ENCODE assay signal across 8 cellular contexts in genomic region chr19:50376166-50377050, GRCh38. TPM values are rescaled to one million over a fixed set of nuclear protein-coding genes. Genes with fewer than 3 reads are reported as not detected.
A peak's percentile ranks its signal among the peaks of the same experiment; 100 is the strongest.
DNase-seq lines count a peak whose midpoint lies in the region; ATAC-seq and TF ChIP-seq lines count a peak whose summit lies in the region.

Gene NR1H2 (plus strand): TSS chr19:50376457. CDS start chr19:50377606, 1,149 bp downstream.

- no peak for TF ChIP-seq CTCF in BE2C (IDR thresholded peaks at IDR 0.05; ENCODE audit: low read depth, low read length)

- H3K4me1 ChIP-seq in BE2C, result no peaks in the 10 kb centered on the region

- H3K9me3 ChIP-seq in BE2C, result no peaks in the 10 kb centered on the region

- H3K4me3 ChIP-seq in BE2C (ENCODE audit: low read depth, low read length), result peak within 1 kb of the TSS; percentile 88

- H3K4me3 Mint-ChIP-seq in dendritic cell treated with granulocyte-macrophage colony-stimulating factor and Interleukin-4, amounts not matched to agents 40 ng/mL and 50 ng/mL, for 4 days, result peak within 1 kb of the TSS; percentile 97

- H3K27me3 ChIP-seq in BE2C, result no peaks in the 10 kb centered on the region

- H3K4me1 Mint-ChIP-seq in dendritic cell treated with granulocyte-macrophage colony-stimulating factor and Interleukin-4, amounts not matched to agents 40 ng/mL and 50 ng/mL, for 4 days (ENCODE audit: low read depth), result peaks cover 61% of the 10 kb centered on the region

- ATAC-seq in GM19324 (IDR thresholded peaks at IDR 0.05; ENCODE audit: low FRiP score, unreplicated experiment), result peak; percentile 85
- peak; percentile 78 for ATAC-seq in HG03520 (IDR thresholded peaks at IDR 0.05; ENCODE audit: unreplicated experiment)
- ATAC-seq in left lobe of liver, result peak; percentile 93

- H3K36me3 ChIP-seq in BE2C, result peaks cover 27% of the 10 kb centered on the region

- H3K27me3 Mint-ChIP-seq in dendritic cell treated with granulocyte-macrophage colony-stimulating factor and Interleukin-4, amounts not matched to agents 40 ng/mL and 50 ng/mL, for 4 days, result no peaks in the 10 kb centered on the region

- DNase-seq in BE2C (peak; percentile 96), NCI-H748 (lab: John Stamatoyannopoulos, UW; ENCODE audit: unreplicated experiment) (peak; percentile 99), left lobe of liver (ENCODE audit: low spot score) (peak; percentile 96)
- peak; percentile 93 for DNase-seq in activated CD4-positive, alpha-beta T cell treated with anti-CD3 and anti-CD28 coated beads, Interleukin-2, amount 50 U/mL, for 1 hour
- peak; percentile 91 for DNase-seq in stimulated activated CD4-positive, alpha-beta T cell treated with anti-CD3 and anti-CD28 coated beads, Interleukin-2, amount 100 ng/mL, for 4 hours (ENCODE audit: low read depth)

- H3K36me3 Mint-ChIP-seq in dendritic cell treated with granulocyte-macrophage colony-stimulating factor and Interleukin-4, amounts not matched to agents 40 ng/mL and 50 ng/mL, for 4 days (ENCODE audit: low read depth), result peaks cover 55% of the 10 kb centered on the region

- peak within 1 kb of the TSS; percentile 100 for H3K27ac Mint-ChIP-seq in dendritic cell treated with granulocyte-macrophage colony-stimulating factor and Interleukin-4, amounts not matched to agents 40 ng/mL and 50 ng/mL, for 4 days

- no peaks in the 10 kb centered on the region for H3K9me3 Mint-ChIP-seq in dendritic cell treated with granulocyte-macrophage colony-stimulating factor and Interleukin-4, amounts not matched to agents 40 ng/mL and 50 ng/mL, for 4 days

- intact Hi-C loops in dendritic cell treated with granulocyte-macrophage colony-stimulating factor and Interleukin-4, amounts not matched to agents 40 ng/mL and 50 ng/mL, for 4 days (cut with micrococcal nuclease), result loop anchor here (1.0 kb wide), 1 partner anchor 8 kb away; the partner anchor contains the start of gene POLD1

RNA-seq across cellular contexts. Expression of gene NR1H2, which starts in this region (rescaled TPM):
- 65.7 TPM for polyA plus RNA-seq in BE2C (2012; ENCODE audit: insufficient read depth, insufficient read length, low read depth)
- total RNA-seq in left lobe of liver, result 32.2 TPM

Comparison
In these comparisons a context has a peak if more than half of its experiments do, and no peak if none do; other contexts are left out.
1. Peak in every context shown above with its lines: DNase-seq, ATAC-seq and H3K4me3 ChIP-seq.